Comparison of ENCODE assay signal across 28 cellular contexts in genomic region chr4:8769645-8770517, GRCh38.
A peak's percentile ranks its signal among the peaks of the same experiment; 100 is the strongest.
DNase-seq lines count a peak whose midpoint lies in the region; ATAC-seq, FAIRE-seq and TF ChIP-seq lines count a peak whose summit lies in the region.
"Had no signal": no experiment of that assay in that cellular context is flagged by ENCODE, and none has a peak within 500 bp of the region (broad histone marks: within the 10 kb centered on the region; RNA-seq: fewer than 3 reads in every experiment).

No MANE protein-coding gene starts in this region.

- H3K4me1 ChIP-seq in right atrium auricular region = no peaks in the 10 kb centered on the region
- H3K4me1 ChIP-seq in astrocyte (ENCODE audit: insufficient read depth, low read length) = no peaks in the 10 kb centered on the region
- no peaks in the 10 kb centered on the region for H3K4me1 ChIP-seq in right lobe of liver

- no peak for FAIRE-seq in astrocyte (lab: Jason Lieb, UNC)
- FAIRE-seq: D721Med, GM12892, H54 had no signal

- H3K36me3 ChIP-seq in right atrium auricular region (no peaks in the 10 kb centered on the region), astrocyte (ENCODE audit: insufficient read depth, low read length) (no peaks in the 10 kb centered on the region), right lobe of liver (no peaks in the 10 kb centered on the region)

- H3K27me3 ChIP-seq in right atrium auricular region (no peaks in the 10 kb centered on the region), astrocyte (ENCODE audit: insufficient read depth, low read length) (no peaks in the 10 kb centered on the region), right lobe of liver (no peaks in the 10 kb centered on the region)

- no peak overlapping the region for H3K4me3 Mint-ChIP-seq in astrocyte (ENCODE audit: unreplicated experiment)
- H3K4me3 Mint-ChIP-seq: activated CD8-positive, alpha-beta memory T cell treated with anti-CD3 and anti-CD28 coated beads, Interleukin-2, amount 10 ng/mL, durations not matched to agents 7 days and 5 days; activated naive CD8-positive, alpha-beta T cell treated with anti-CD3 and anti-CD28 coated beads for 36 hours; activated T-cell treated with anti-CD3 and anti-CD28 coated beads, Interleukin-2, amount 50 U/mL, for 72 hours; naive thymus-derived CD8-positive, alpha-beta T cell; type B pancreatic cell had no signal

- H3K36me3 Mint-ChIP-seq in astrocyte (ENCODE audit: low read depth, unreplicated experiment) = no peaks in the 10 kb centered on the region
- H3K36me3 Mint-ChIP-seq: activated CD8-positive, alpha-beta memory T cell treated with anti-CD3 and anti-CD28 coated beads, Interleukin-2, amount 10 ng/mL, durations not matched to agents 7 days and 5 days; activated naive CD8-positive, alpha-beta T cell treated with anti-CD3 and anti-CD28 coated beads for 36 hours; naive thymus-derived CD8-positive, alpha-beta T cell; type B pancreatic cell had no signal

- DNase-seq in Right ventricle myocardium superior (peak; percentile 33), right atrium auricular region (ENCODE audit: low spot score) (no peak), astrocyte (ENCODE audit: low read depth) (no peak), right lobe of liver (peak in 2 of 3 donors; percentile 10 to 38), nucleus accumbens (lab: John Stamatoyannopoulos, UW) (no peak), ACHN (no peak)
- DNase-seq in stimulated activated CD4-positive, alpha-beta T cell treated with anti-CD3 and anti-CD28 coated beads, Interleukin-4, amount 100 ng/mL, for 4 hours = no peak
- DNase-seq: activated CD4-positive, alpha-beta T cell treated with anti-CD3 and anti-CD28 coated beads, Interleukin-2, amount 50 U/mL, for 1 hour; activated CD8-positive, alpha-beta memory T cell treated with anti-CD3 and anti-CD28 coated beads, Interleukin-2, amount 10 ng/mL, durations not matched to agents 7 days and 5 days; activated naive CD8-positive, alpha-beta T cell treated with anti-CD3 and anti-CD28 coated beads for 36 hours; activated T-cell treated with anti-CD3 and anti-CD28 coated beads, Interleukin-2, amount 50 U/mL, for 72 hours; cerebellar nuclear complex; EL; Kasumi-1; midbrain; NCI-H1105; NCI-H2029; NCI-H2227 treated with DMSO at 0.1 percent for 48 hours; NCI-H774; RPMI8226 had no signal

- 60% methylated on average over 8 of the region's 17 CpGs for WGBS in right lobe of liver (ENCODE audit: insufficient coverage, low coverage, low lambda C conversion rate, missing lambda C conversion rate)

- H3K27me3 Mint-ChIP-seq in astrocyte (ENCODE audit: low read depth, unreplicated experiment) = peaks cover 35% of the 10 kb centered on the region
- H3K27me3 Mint-ChIP-seq: activated CD8-positive, alpha-beta memory T cell treated with anti-CD3 and anti-CD28 coated beads, Interleukin-2, amount 10 ng/mL, durations not matched to agents 7 days and 5 days; activated naive CD8-positive, alpha-beta T cell treated with anti-CD3 and anti-CD28 coated beads for 36 hours had no signal

- no peak for TF ChIP-seq POLR2A in right lobe of liver (IDR thresholded peaks at IDR 0.05)

- no peaks in the 10 kb centered on the region for H3K79me2 ChIP-seq in astrocyte (ENCODE audit: insufficient read depth, low read length)

- no peak overlapping the region for H3K9ac ChIP-seq in astrocyte (ENCODE audit: low read length)
- H3K9ac ChIP-seq: SK-N-SH had no signal

- no peak overlapping the region for H2AFZ ChIP-seq in astrocyte (ENCODE audit: low read depth, low read length)

- peak overlapping the region; percentile 14 for H3K27ac Mint-ChIP-seq in astrocyte (ENCODE audit: unreplicated experiment)
- H3K27ac Mint-ChIP-seq: activated CD8-positive, alpha-beta memory T cell treated with anti-CD3 and anti-CD28 coated beads, Interleukin-2, amount 10 ng/mL, durations not matched to agents 7 days and 5 days; activated naive CD8-positive, alpha-beta T cell treated with anti-CD3 and anti-CD28 coated beads for 36 hours; activated T-cell treated with anti-CD3 and anti-CD28 coated beads, Interleukin-2, amount 50 U/mL, for 72 hours; type B pancreatic cell had no signal

- intact Hi-C loops in Right ventricle myocardium superior (cut with DNase I) = no loop called here
- intact Hi-C loops in right lobe of liver (cut with DNase I) = no loop called here

- H3K4me3 ChIP-seq in right atrium auricular region (no peak overlapping the region), astrocyte (ENCODE audit: insufficient read depth, low read depth, low read length) (no peak overlapping the region), right lobe of liver (no peak overlapping the region)

- H3K4me2 ChIP-seq in astrocyte (ENCODE audit: low read length) = no peak overlapping the region
- H3K4me2 ChIP-seq: SK-N-SH had no signal

- ATAC-seq in Right ventricle myocardium superior (ENCODE audit: poor library complexity) (no peak), right lobe of liver (no peak), HG02623 (IDR thresholded peaks at IDR 0.05; ENCODE audit: unreplicated experiment) (no peak)
- ATAC-seq: activated CD8-positive, alpha-beta memory T cell treated with anti-CD3 and anti-CD28 coated beads, Interleukin-2, amount 10 ng/mL, durations not matched to agents 7 days and 5 days; activated T-cell treated with anti-CD3 and anti-CD28 coated beads, Interleukin-2, amount 50 U/mL, for 72 hours; naive thymus-derived CD8-positive, alpha-beta T cell had no signal

- H4K20me1 ChIP-seq in astrocyte (ENCODE audit: insufficient read depth, low read length) = no peaks in the 10 kb centered on the region

- no peak for TF ChIP-seq CTCF in right atrium auricular region (IDR thresholded peaks at IDR 0.05)
- no peak for TF ChIP-seq CTCF in astrocyte (IDR thresholded peaks at IDR 0.05; ENCODE audit: insufficient read depth, low read depth, low read length)
- TF ChIP-seq CTCF in right lobe of liver (IDR thresholded peaks at IDR 0.05) = no peak

- H3K9me3 ChIP-seq in right atrium auricular region (no peaks in the 10 kb centered on the region), astrocyte (ENCODE audit: insufficient read depth, low read depth, low read length) (no peaks in the 10 kb centered on the region), right lobe of liver (no peaks in the 10 kb centered on the region)
- H3K9me3 ChIP-seq: SK-N-SH had no signal

- H3K4me1 Mint-ChIP-seq in astrocyte (ENCODE audit: low read depth, unreplicated experiment) = peaks cover 2% of the 10 kb centered on the region
- H3K4me1 Mint-ChIP-seq: activated CD8-positive, alpha-beta memory T cell treated with anti-CD3 and anti-CD28 coated beads, Interleukin-2, amount 10 ng/mL, durations not matched to agents 7 days and 5 days; activated naive CD8-positive, alpha-beta T cell treated with anti-CD3 and anti-CD28 coated beads for 36 hours had no signal

- H3K27ac ChIP-seq in right atrium auricular region (no peak overlapping the region), astrocyte (ENCODE audit: low read depth, low read length) (no peak overlapping the region), right lobe of liver (no peak overlapping the region)
- H3K27ac ChIP-seq: VCaP had no signal

- no peaks in the 10 kb centered on the region for H3K9me3 Mint-ChIP-seq in astrocyte (ENCODE audit: unreplicated experiment)
- H3K9me3 Mint-ChIP-seq: activated naive CD8-positive, alpha-beta T cell treated with anti-CD3 and anti-CD28 coated beads for 36 hours; activated T-cell treated with anti-CD3 and anti-CD28 coated beads, Interleukin-2, amount 50 U/mL, for 72 hours; type B pancreatic cell had no signal

- in situ Hi-C loops in ACHN (cut with HindIII; ENCODE audit: low pct_ligation_motif_present, low pct_unique_long_range_greater_than_20kb, low sequenced_read_pairs) = no loop called here

Comparison
In these comparisons a context has a peak if more than half of its experiments do, and no peak if none do; other contexts are left out.
1. DNase-seq: peak in Right ventricle myocardium superior (single experiment) and right lobe of liver (2 of 3); none in right atrium auricular region (single experiment), astrocyte (single experiment), nucleus accumbens (0 of 56), stimulated activated CD4-positive, alpha-beta T cell treated with anti-CD3 and anti-CD28 coated beads, Interleukin-4, amount 100 ng/mL, for 4 hours (0 of 2) and ACHN (single experiment).